2 cellular contexts compared by ENCODE assay signal in the genomic region with DNA sequence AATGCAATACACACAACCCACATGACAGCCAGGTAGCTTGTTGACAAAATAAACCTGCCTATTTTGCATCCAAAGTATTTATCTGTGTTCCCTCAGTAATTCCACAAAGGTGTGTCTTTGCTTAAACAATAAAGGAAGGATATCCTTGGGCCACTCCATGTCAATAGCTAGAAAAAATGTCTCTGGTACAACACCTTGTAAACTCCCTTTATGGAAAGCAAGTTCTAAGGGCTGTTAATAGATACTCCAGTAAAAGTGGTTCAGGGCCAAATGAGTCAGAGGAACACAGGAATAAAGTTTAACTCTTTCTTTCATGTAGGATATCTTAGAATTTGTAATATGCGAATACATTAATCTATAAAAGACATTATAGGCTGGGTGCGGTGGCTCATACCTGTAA.
TF ChIP-seq lines count a peak whose summit lies in the region.

No MANE protein-coding gene starts in this region.

TF ChIP-seq in SK-N-SH, 30 proteins besides CTCF, POLR2A, EP300 and RAD21 (continued from another document):
- TF ChIP-seq SIN3A (IDR thresholded peaks at IDR 0.05; ENCODE audit: borderline replicate concordance, low read depth, low read length) (no peak), GABPA (IDR thresholded peaks at IDR 0.05; ENCODE audit: low read depth) (no peak), MXI1 (IDR thresholded peaks at IDR 0.05; ENCODE audit: low read depth, low read length) (no peak)
- TF ChIP-seq, protein P1, sequence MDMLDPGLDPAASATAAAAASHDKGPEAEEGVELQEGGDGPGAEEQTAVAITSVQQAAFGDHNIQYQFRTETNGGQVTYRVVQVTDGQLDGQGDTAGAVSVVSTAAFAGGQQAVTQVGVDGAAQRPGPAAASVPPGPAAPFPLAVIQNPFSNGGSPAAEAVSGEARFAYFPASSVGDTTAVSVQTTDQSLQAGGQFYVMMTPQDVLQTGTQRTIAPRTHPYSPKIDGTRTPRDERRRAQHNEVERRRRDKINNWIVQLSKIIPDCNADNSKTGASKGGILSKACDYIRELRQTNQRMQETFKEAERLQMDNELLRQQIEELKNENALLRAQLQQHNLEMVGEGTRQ (IDR thresholded peaks at IDR 0.05; ENCODE audit: borderline replicate concordance, low read depth, low read length) = no peak
- TF ChIP-seq, protein P2, sequence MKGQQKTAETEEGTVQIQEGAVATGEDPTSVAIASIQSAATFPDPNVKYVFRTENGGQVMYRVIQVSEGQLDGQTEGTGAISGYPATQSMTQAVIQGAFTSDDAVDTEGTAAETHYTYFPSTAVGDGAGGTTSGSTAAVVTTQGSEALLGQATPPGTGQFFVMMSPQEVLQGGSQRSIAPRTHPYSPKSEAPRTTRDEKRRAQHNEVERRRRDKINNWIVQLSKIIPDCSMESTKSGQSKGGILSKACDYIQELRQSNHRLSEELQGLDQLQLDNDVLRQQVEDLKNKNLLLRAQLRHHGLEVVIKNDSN (IDR thresholded peaks at IDR 0.05; ENCODE audit: borderline replicate concordance, low read depth) = no peak

TF ChIP-seq in SK-N-SH treated with all-trans-retinoic acid at 6 μM for 48 hours, 23 proteins besides CTCF, POLR2A, EP300 and RAD21 (continued from another document):
- TF ChIP-seq, protein P3, sequence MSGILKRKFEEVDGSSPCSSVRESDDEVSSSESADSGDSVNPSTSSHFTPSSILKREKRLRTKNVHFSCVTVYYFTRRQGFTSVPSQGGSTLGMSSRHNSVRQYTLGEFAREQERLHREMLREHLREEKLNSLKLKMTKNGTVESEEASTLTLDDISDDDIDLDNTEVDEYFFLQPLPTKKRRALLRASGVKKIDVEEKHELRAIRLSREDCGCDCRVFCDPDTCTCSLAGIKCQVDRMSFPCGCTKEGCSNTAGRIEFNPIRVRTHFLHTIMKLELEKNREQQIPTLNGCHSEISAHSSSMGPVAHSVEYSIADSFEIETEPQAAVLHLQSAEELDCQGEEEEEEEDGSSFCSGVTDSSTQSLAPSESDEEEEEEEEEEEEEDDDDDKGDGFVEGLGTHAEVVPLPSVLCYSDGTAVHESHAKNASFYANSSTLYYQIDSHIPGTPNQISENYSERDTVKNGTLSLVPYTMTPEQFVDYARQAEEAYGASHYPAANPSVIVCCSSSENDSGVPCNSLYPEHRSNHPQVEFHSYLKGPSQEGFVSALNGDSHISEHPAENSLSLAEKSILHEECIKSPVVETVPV (CRISPR knock-in tag; IDR thresholded peaks at IDR 0.05) = no peak
- no peak for TF ChIP-seq TCF4 (CRISPR knock-in tag; IDR thresholded peaks at IDR 0.05; ENCODE audit: borderline replicate concordance)
- no peak for TF ChIP-seq TOX (CRISPR knock-in tag; IDR thresholded peaks at IDR 0.05; ENCODE audit: borderline replicate concordance)
- no peak for TF ChIP-seq ARNTL (CRISPR knock-in tag; IDR thresholded peaks at IDR 0.05; ENCODE audit: borderline replicate concordance, low read depth)
- no peak for TF ChIP-seq SNAI2 (CRISPR knock-in tag; IDR thresholded peaks at IDR 0.05)
- TF ChIP-seq, protein P4, sequence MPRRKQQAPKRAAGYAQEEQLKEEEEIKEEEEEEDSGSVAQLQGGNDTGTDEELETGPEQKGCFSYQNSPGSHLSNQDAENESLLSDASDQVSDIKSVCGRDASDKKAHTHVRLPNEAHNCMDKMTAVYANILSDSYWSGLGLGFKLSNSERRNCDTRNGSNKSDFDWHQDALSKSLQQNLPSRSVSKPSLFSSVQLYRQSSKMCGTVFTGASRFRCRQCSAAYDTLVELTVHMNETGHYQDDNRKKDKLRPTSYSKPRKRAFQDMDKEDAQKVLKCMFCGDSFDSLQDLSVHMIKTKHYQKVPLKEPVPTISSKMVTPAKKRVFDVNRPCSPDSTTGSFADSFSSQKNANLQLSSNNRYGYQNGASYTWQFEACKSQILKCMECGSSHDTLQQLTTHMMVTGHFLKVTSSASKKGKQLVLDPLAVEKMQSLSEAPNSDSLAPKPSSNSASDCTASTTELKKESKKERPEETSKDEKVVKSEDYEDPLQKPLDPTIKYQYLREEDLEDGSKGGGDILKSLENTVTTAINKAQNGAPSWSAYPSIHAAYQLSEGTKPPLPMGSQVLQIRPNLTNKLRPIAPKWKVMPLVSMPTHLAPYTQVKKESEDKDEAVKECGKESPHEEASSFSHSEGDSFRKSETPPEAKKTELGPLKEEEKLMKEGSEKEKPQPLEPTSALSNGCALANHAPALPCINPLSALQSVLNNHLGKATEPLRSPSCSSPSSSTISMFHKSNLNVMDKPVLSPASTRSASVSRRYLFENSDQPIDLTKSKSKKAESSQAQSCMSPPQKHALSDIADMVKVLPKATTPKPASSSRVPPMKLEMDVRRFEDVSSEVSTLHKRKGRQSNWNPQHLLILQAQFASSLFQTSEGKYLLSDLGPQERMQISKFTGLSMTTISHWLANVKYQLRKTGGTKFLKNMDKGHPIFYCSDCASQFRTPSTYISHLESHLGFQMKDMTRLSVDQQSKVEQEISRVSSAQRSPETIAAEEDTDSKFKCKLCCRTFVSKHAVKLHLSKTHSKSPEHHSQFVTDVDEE (CRISPR knock-in tag; IDR thresholded peaks at IDR 0.05) = no peak
- TF ChIP-seq ZC3H10 (CRISPR knock-in tag; IDR thresholded peaks at IDR 0.05) = no peak
- no peak for TF ChIP-seq BACH2 (CRISPR knock-in tag; IDR thresholded peaks at IDR 0.05; ENCODE audit: borderline replicate concordance)
- TF ChIP-seq, protein P5, sequence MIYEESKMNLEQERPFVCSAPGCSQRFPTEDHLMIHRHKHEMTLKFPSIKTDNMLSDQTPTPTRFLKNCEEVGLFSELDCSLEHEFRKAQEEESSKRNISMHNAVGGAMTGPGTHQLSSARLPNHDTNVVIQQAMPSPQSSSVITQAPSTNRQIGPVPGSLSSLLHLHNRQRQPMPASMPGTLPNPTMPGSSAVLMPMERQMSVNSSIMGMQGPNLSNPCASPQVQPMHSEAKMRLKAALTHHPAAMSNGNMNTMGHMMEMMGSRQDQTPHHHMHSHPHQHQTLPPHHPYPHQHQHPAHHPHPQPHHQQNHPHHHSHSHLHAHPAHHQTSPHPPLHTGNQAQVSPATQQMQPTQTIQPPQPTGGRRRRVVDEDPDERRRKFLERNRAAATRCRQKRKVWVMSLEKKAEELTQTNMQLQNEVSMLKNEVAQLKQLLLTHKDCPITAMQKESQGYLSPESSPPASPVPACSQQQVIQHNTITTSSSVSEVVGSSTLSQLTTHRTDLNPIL (CRISPR knock-in tag; IDR thresholded peaks at IDR 0.05; ENCODE audit: low read depth) = no peak
